1 cellular context compared by ENCODE assay signal in the genomic region with DNA sequence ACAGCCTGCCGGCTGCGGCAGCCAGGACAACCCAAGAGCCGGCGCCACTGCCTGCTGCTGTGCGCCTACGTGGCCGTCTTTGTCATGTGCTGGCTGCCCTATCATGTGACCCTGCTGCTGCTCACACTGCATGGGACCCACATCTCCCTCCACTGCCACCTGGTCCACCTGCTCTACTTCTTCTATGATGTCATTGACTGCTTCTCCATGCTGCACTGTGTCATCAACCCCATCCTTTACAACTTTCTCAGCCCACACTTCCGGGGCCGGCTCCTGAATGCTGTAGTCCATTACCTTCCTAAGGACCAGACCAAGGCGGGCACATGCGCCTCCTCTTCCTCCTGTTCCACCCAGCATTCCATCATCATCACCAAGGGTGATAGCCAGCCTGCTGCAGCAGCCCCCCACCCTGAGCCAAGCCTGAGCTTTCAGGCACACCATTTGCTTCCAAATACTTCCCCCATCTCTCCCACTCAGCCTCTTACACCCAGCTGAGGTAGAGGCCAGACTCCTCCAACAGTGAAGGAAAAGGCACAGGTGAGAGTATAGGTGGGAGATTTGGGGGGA.
TF ChIP-seq lines count a peak whose summit lies in the region.

No MANE protein-coding gene starts in this region.

TF ChIP-seq in WTC11, 78 proteins besides CTCF, POLR2A, EP300 and RAD21 (continued from another document):
- TF ChIP-seq AR (CRISPR knock-in tag; IDR thresholded peaks at IDR 0.05) (no peak), ELF4 (CRISPR knock-in tag; IDR thresholded peaks at IDR 0.05; ENCODE audit: low read depth) (no peak), GRHL2 (CRISPR knock-in tag; IDR thresholded peaks at IDR 0.05; ENCODE audit: insufficient replicate concordance, severe bottlenecking) (no peak), JAZF1 (CRISPR knock-in tag; IDR thresholded peaks at IDR 0.05) (no peak), PREB (CRISPR knock-in tag; IDR thresholded peaks at IDR 0.05; ENCODE audit: borderline replicate concordance) (no peak), ZNF138 (CRISPR knock-in tag; conservative IDR thresholded peaks at IDR 0.05) (no peak), ATF6 (CRISPR knock-in tag; IDR thresholded peaks at IDR 0.05) (no peak), ZNF423 (CRISPR knock-in tag; IDR thresholded peaks at IDR 0.05) (no peak), FOXJ3 (CRISPR knock-in tag; IDR thresholded peaks at IDR 0.05; ENCODE audit: borderline replicate concordance) (no peak)
- TF ChIP-seq, protein P1, sequence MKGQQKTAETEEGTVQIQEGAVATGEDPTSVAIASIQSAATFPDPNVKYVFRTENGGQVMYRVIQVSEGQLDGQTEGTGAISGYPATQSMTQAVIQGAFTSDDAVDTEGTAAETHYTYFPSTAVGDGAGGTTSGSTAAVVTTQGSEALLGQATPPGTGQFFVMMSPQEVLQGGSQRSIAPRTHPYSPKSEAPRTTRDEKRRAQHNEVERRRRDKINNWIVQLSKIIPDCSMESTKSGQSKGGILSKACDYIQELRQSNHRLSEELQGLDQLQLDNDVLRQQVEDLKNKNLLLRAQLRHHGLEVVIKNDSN (CRISPR knock-in tag; IDR thresholded peaks at IDR 0.05): peak; percentile 47; the same call in 1 of the 2 replicates
- TF ChIP-seq, protein P2, sequence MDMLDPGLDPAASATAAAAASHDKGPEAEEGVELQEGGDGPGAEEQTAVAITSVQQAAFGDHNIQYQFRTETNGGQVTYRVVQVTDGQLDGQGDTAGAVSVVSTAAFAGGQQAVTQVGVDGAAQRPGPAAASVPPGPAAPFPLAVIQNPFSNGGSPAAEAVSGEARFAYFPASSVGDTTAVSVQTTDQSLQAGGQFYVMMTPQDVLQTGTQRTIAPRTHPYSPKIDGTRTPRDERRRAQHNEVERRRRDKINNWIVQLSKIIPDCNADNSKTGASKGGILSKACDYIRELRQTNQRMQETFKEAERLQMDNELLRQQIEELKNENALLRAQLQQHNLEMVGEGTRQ (CRISPR knock-in tag; IDR thresholded peaks at IDR 0.05): 0 out of 2 replicates have a peak, but pooled peaks have one; percentile 29
